In genomic region chr13:98261165-98261672, GRCh38 we compare ENCODE assay signal across 18 cellular contexts.
DNase-seq lines count a peak whose midpoint lies in the region; ATAC-seq and TF ChIP-seq lines count a peak whose summit lies in the region.
"Had no signal": no experiment of that assay in that cellular context is flagged by ENCODE, and none has a peak within 500 bp of the region (broad histone marks: within the 10 kb centered on the region; RNA-seq: fewer than 3 reads in every experiment).

No MANE protein-coding gene starts in this region.

- no peak overlapping the region; the same call in 1 of the 2 replicates for H3K18ac ChIP-seq in IMR-90 (ENCODE audit: low read depth, low read length)

- BruUV-seq in IMR-90 (replicated peaks; lab: Mats Ljungman, UMichigan) = no TSS peak

- dilution Hi-C loops in IMR-90 (cut with HindIII; ENCODE audit: low sequenced_read_pairs, unreplicated experiment) = no loop called here

- peak overlapping the region; percentile 16; the same call in 1 of the 2 replicates for H3K14ac ChIP-seq in IMR-90 (replicated peaks; ENCODE audit: low read depth, low read length)

- no peaks in the 10 kb centered on the region for H3K36me3 ChIP-seq in IMR-90 (ENCODE audit: control insufficient read depth, insufficient read depth, low read length)
- H3K36me3 ChIP-seq: BE2C, Peyer's patch had no signal

- no peak overlapping the region for H2AK9ac ChIP-seq in IMR-90 (replicated peaks; ENCODE audit: low read depth, low read length, poor library complexity)

- no peak overlapping the region for H2BK120ac ChIP-seq in IMR-90 (ENCODE audit: low read depth, low read length)

- peaks cover 37% of the 10 kb centered on the region for H4K20me1 ChIP-seq in IMR-90 (ENCODE audit: insufficient read depth, low read length)

- no peak overlapping the region; the same call in 2 of the 3 replicates for H2BK15ac ChIP-seq in IMR-90 (ENCODE audit: low read depth, low read length)

- peaks cover 40 to 78% of the 10 kb centered on the region in 2 experiments for H3K79me1 ChIP-seq in IMR-90 (ENCODE audit: low read depth in 1 of 2, low read length in 2 of 2)

- no peak overlapping the region for H3K9ac ChIP-seq in IMR-90 (ENCODE audit: low read depth, low read length)

- H2BK5ac ChIP-seq in IMR-90 (ENCODE audit: low read depth, low read length, poor library complexity, severe bottlenecking) = no peak overlapping the region

- H3K4me3 Mint-ChIP-seq in nephron progenitor cell (peak overlapping the region; percentile 9), type B pancreatic cell (peak overlapping the region; percentile 57)
- H3K4me3 Mint-ChIP-seq: CD4-positive, alpha-beta memory T cell had no signal

- H4K8ac ChIP-seq in IMR-90 (ENCODE audit: low read depth in 2 of 2, low read length in 2 of 2) = 0 out of 4 replicates have a peak overlapping the region, but pooled peaks of 1 of the 2 experiments have one; percentile 22

- H3K27ac ChIP-seq in IMR-90 (ENCODE audit: insufficient read depth, low read length) = no peak overlapping the region
- peak overlapping the region; percentile 21 for H3K27ac ChIP-seq in cingulate gyrus (ENCODE audit: low read depth, low read length)
- H3K27ac ChIP-seq: Peyer's patch had no signal

- no peak for TF ChIP-seq CTCF in IMR-90 (conservative IDR thresholded peaks at IDR 0.05; ENCODE audit: low read depth, low read length)
- TF ChIP-seq CTCF in nephron progenitor cell (IDR thresholded peaks at IDR 0.05) = no peak
- TF ChIP-seq CTCF in type B pancreatic cell (conservative IDR thresholded peaks at IDR 0.05) = no peak

- H4K91ac ChIP-seq in IMR-90 (ENCODE audit: insufficient read depth, low read depth, low read length) = no peak overlapping the region

- DNase-seq in IMR-90 (no peak), nephron progenitor cell (no peak), type B pancreatic cell (ENCODE audit: extremely low spot score, unreplicated experiment) (no peak), nucleus accumbens (lab: John Stamatoyannopoulos, UW) (no peak)
- DNase-seq: CD4-positive, alpha-beta memory T cell; DND-41; GDM1; Kasumi-1; NCI-H1417; NCI-H1930; NCI-H2171 treated with DMSO at 0.1 percent for 48 hours; NCI-H510A; Peyer's patch; Right ventricle myocardium superior had no signal

- POLR2A ChIA-PET in IMR-90 (lab: Charles Lee; ENCODE audit: unreplicated experiment) = no interaction called here

- H3K4me1 ChIP-seq in IMR-90 (ENCODE audit: control insufficient read depth, insufficient read depth, low read length) = peaks cover 15% of the 10 kb centered on the region

- H3K23ac ChIP-seq in IMR-90 (ENCODE audit: low read depth, low read length) = peak overlapping the region; percentile 32; the same call in 1 of the 2 replicates

- H2AK5ac ChIP-seq in IMR-90 (ENCODE audit: low read depth, low read length) = peak overlapping the region; percentile 44; the same call in 1 of the 2 replicates

- no peak for TF ChIP-seq POLR2A in IMR-90 (IDR thresholded peaks at IDR 0.05; ENCODE audit: low read depth, low read length)

- TF ChIP-seq RAD21 in IMR-90 (IDR thresholded peaks at IDR 0.05; ENCODE audit: low read length) = no peak

- no peaks in the 10 kb centered on the region for H3K27me3 ChIP-seq in IMR-90 (ENCODE audit: control insufficient read depth, insufficient read depth, low read length)
- H3K27me3 ChIP-seq: BE2C, Peyer's patch had no signal

- no peak overlapping the region for H2BK20ac ChIP-seq in IMR-90 (ENCODE audit: low read depth, low read length)

- no peaks in the 10 kb centered on the region for H3K9me3 ChIP-seq in IMR-90 (ENCODE audit: control insufficient read depth, insufficient read depth, low read length)
- H3K9me3 ChIP-seq: BE2C, Peyer's patch had no signal

- no peak overlapping the region for H3K56ac ChIP-seq in IMR-90 (ENCODE audit: extremely low read depth, insufficient read depth, low read length)

- no peak overlapping the region for H2AFZ ChIP-seq in IMR-90 (replicated peaks; ENCODE audit: low read length, poor library complexity)

- H3K27me3 Mint-ChIP-seq in nephron progenitor cell (ENCODE audit: low read depth, poor library complexity) (peaks cover 4% of the 10 kb centered on the region), type B pancreatic cell (no peaks in the 10 kb centered on the region)
- H3K27me3 Mint-ChIP-seq: CD4-positive, alpha-beta memory T cell had no signal

- peaks cover 11% of the 10 kb centered on the region for H3K36me3 Mint-ChIP-seq in nephron progenitor cell (ENCODE audit: low read depth)
- peaks cover 8% of the 10 kb centered on the region for H3K36me3 Mint-ChIP-seq in type B pancreatic cell
- H3K36me3 Mint-ChIP-seq: CD4-positive, alpha-beta memory T cell had no signal

- H3K9me3 Mint-ChIP-seq in nephron progenitor cell (no peaks in the 10 kb centered on the region), type B pancreatic cell (no peaks in the 10 kb centered on the region)
- H3K9me3 Mint-ChIP-seq: CD4-positive, alpha-beta memory T cell had no signal

- WGBS in IMR-90 (ENCODE audit: extremely low coverage in 2 of 2, insufficient read length in 1 of 2), 2 experiments = 90% methylated on average over 3 of the region's 6 CpGs; no CpG with 5 or more reads in 1 of the 2 experiments

- no peak overlapping the region for H4K5ac ChIP-seq in IMR-90 (ENCODE audit: low read depth, low read length)

- CTCF ChIA-PET in IMR-90 (lab: Yijun Ruan, JAX) = no interaction called here

- H3K4me3 ChIP-seq in IMR-90 (ENCODE audit: insufficient read depth, low read depth, low read length) = no peak overlapping the region
- H3K4me3 ChIP-seq: Peyer's patch had no signal

- H3K9me1 ChIP-seq in IMR-90 (ENCODE audit: insufficient read depth, low read length) = peaks cover 25% of the 10 kb centered on the region

- no peak overlapping the region for H3K4me2 ChIP-seq in IMR-90 (ENCODE audit: low read depth, low read length)

- H3K27ac Mint-ChIP-seq in nephron progenitor cell (peak overlapping the region; percentile 88), type B pancreatic cell (peak overlapping the region; percentile 88)

- intact Hi-C loops in IMR-90 (cut with micrococcal nuclease) = no loop called here

- H3K4me1 Mint-ChIP-seq in nephron progenitor cell (peaks cover 65% of the 10 kb centered on the region), type B pancreatic cell (ENCODE audit: unreplicated experiment) (peaks cover 47% of the 10 kb centered on the region)
- H3K4me1 Mint-ChIP-seq: CD4-positive, alpha-beta memory T cell had no signal

- peak overlapping the region; percentile 25 for H3K4ac ChIP-seq in IMR-90 (ENCODE audit: low read depth, low read length)

- in situ Hi-C loops in IMR-90 (cut with MboI; ENCODE audit: low sequenced_read_pairs) = no loop called here

- ATAC-seq in IMR-90 (ENCODE audit: low read depth) (peak; percentile 26; the same call in 1 of the 2 replicates), HG03565 (IDR thresholded peaks at IDR 0.05; ENCODE audit: unreplicated experiment) (no peak), GM19463 (IDR thresholded peaks at IDR 0.05; ENCODE audit: unreplicated experiment) (no peak)

TF ChIP-seq in IMR-90, 13 proteins besides CTCF, POLR2A, EP300 and RAD21:
- TF ChIP-seq RCOR1 (IDR thresholded peaks at IDR 0.05; ENCODE audit: insufficient replicate concordance, low read length) = no peak
- TF ChIP-seq MAFK (IDR thresholded peaks at IDR 0.05; ENCODE audit: low read depth, low read length) = no peak
- TF ChIP-seq MXI1 (IDR thresholded peaks at IDR 0.05; ENCODE audit: borderline replicate concordance, low read depth, low read length) = no peak
- TF ChIP-seq CHD1 (IDR thresholded peaks at IDR 0.05; ENCODE audit: low read depth, low read length) = no peak
- no peak for TF ChIP-seq FOS (IDR thresholded peaks at IDR 0.05; ENCODE audit: low read depth, low read length)
- no peak for TF ChIP-seq BHLHE40 (IDR thresholded peaks at IDR 0.05; ENCODE audit: low read depth, low read length)
- TF ChIP-seq SMC3 (IDR thresholded peaks at IDR 0.05; ENCODE audit: low read depth, low read length) = no peak
- TF ChIP-seq CEBPB (IDR thresholded peaks at IDR 0.05; ENCODE audit: low read depth, low read length) = no peak
- no peak for TF ChIP-seq ELK1 (IDR thresholded peaks at IDR 0.05; ENCODE audit: borderline replicate concordance, low read depth, low read length)
- TF ChIP-seq USF2 (IDR thresholded peaks at IDR 0.05; ENCODE audit: low read depth, low read length) = no peak
- no peak for TF ChIP-seq RFX5 (IDR thresholded peaks at IDR 0.05; ENCODE audit: low read depth, low read length)
- no peak for TF ChIP-seq MAZ (IDR thresholded peaks at IDR 0.05; ENCODE audit: borderline replicate concordance, low read depth, low read length)
- no peak for TF ChIP-seq NFE2L2 (IDR thresholded peaks at IDR 0.05; ENCODE audit: low read depth, low read length)
